23 cellular contexts compared by ENCODE assay signal in the genomic region with DNA sequence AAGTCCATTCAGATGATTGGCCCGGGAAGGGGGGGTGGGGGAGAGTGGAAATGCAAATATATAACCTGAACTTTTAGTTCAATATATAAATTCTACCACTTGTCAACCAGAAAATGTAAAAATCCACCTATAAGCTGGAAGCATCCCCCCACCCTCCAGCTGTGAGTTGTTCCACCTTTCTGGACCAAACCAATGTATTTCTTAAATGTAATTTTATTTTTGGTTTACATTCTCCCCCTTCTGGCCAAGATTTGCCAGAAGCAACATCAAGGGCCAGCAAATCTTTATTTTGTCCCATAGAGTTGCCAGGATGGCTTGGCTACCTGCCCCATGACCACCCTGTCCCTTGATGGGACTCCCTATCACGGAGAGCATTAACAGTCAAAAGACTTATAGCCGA.
"Had no signal": no experiment of that assay in that cellular context is flagged by ENCODE, and none has a peak within 500 bp of the region (broad histone marks: within the 10 kb centered on the region; RNA-seq: fewer than 3 reads in every experiment).

No MANE protein-coding gene starts in this region.

- H3K9me3 ChIP-seq: esophagus squamous epithelium, heart left ventricle, lower lobe of right lung, prostate gland, right lobe of liver, transverse colon, vagina had no signal

- H3K27ac ChIP-seq: coronary artery, esophagus squamous epithelium, heart left ventricle, lower lobe of right lung, prostate gland, right lobe of liver, transverse colon, vagina had no signal

- ATAC-seq: heart left ventricle; left cardiac atrium; lower lobe of right lung; right lobe of liver; stimulated activated naive CD8-positive, alpha-beta T cell treated with anti-CD3 and anti-CD28 coated beads, Interleukin-15, Interleukin-2, amounts not matched to agents 100 U/mL and 50 U/mL, for 24 hours; WTC11 had no signal

- H3K4me1 ChIP-seq: esophagus squamous epithelium, heart left ventricle, lower lobe of right lung, prostate gland, right lobe of liver, transverse colon, vagina had no signal

- H3K4me2 ChIP-seq: smooth muscle cell had no signal

- H3K27me3 ChIP-seq: esophagus squamous epithelium, heart left ventricle, right lobe of liver, transverse colon, vagina had no signal

- H3K4me3 ChIP-seq: coronary artery, esophagus squamous epithelium, heart left ventricle, lower lobe of right lung, prostate gland, right lobe of liver, smooth muscle cell, transverse colon, vagina had no signal

- DNase-seq: activated CD4-positive, alpha-beta memory T cell treated with anti-CD3 and anti-CD28 coated beads, Interleukin-2, amount 10 ng/mL, durations not matched to agents 7 days and 5 days; activated CD4-positive, alpha-beta T cell treated with anti-CD3 and anti-CD28 coated beads for 4 hours; activated CD8-positive, alpha-beta memory T cell treated with anti-CD3 and anti-CD28 coated beads, Interleukin-2, amount 50 U/mL, for 4 hours; activated effector memory CD4-positive, alpha-beta T cell treated with anti-CD3 and anti-CD28 coated beads, Interleukin-2, amount 50 U/mL, for 16 hours; activated T-cell treated with anti-CD3 and anti-CD28 coated beads, Interleukin-2, amount 50 U/mL, for 48 hours; amniotic stem cell; caudate nucleus; effector CD4-positive, alpha-beta T cell; esophagus squamous epithelium; foreskin melanocyte; heart left ventricle; left cardiac atrium; lower lobe of right lung; midbrain; right lobe of liver; stimulated activated naive CD8-positive, alpha-beta T cell treated with anti-CD3 and anti-CD28 coated beads, Interleukin-15, Interleukin-2, amounts not matched to agents 100 U/mL and 50 U/mL, for 24 hours; transverse colon had no signal

- H3K36me3 Mint-ChIP-seq: activated naive CD4-positive, alpha-beta T cell treated with anti-CD3 and anti-CD28 coated beads, Interleukin-2, amount 50 U/mL, for 24 hours; WTC11 had no signal

- H3K27ac Mint-ChIP-seq: activated CD4-positive, alpha-beta memory T cell treated with anti-CD3 and anti-CD28 coated beads, Interleukin-2, amount 10 ng/mL, durations not matched to agents 7 days and 5 days; activated naive CD4-positive, alpha-beta T cell treated with anti-CD3 and anti-CD28 coated beads, Interleukin-2, amount 50 U/mL, for 24 hours; WTC11 had no signal

- H3K27me3 Mint-ChIP-seq: activated CD4-positive, alpha-beta memory T cell treated with anti-CD3 and anti-CD28 coated beads, Interleukin-2, amount 10 ng/mL, durations not matched to agents 7 days and 5 days had no signal

- H3K36me3 ChIP-seq: esophagus squamous epithelium, heart left ventricle, lower lobe of right lung, prostate gland, right lobe of liver, transverse colon, vagina had no signal

- H3K4me3 Mint-ChIP-seq: activated CD4-positive, alpha-beta memory T cell treated with anti-CD3 and anti-CD28 coated beads, Interleukin-2, amount 10 ng/mL, durations not matched to agents 7 days and 5 days; activated naive CD4-positive, alpha-beta T cell treated with anti-CD3 and anti-CD28 coated beads, Interleukin-2, amount 50 U/mL, for 24 hours; WTC11 had no signal

- H3K9me3 Mint-ChIP-seq: activated CD4-positive, alpha-beta memory T cell treated with anti-CD3 and anti-CD28 coated beads, Interleukin-2, amount 10 ng/mL, durations not matched to agents 7 days and 5 days; activated naive CD4-positive, alpha-beta T cell treated with anti-CD3 and anti-CD28 coated beads, Interleukin-2, amount 50 U/mL, for 24 hours; WTC11 had no signal

- H3K4me1 Mint-ChIP-seq: activated CD4-positive, alpha-beta memory T cell treated with anti-CD3 and anti-CD28 coated beads, Interleukin-2, amount 10 ng/mL, durations not matched to agents 7 days and 5 days; activated naive CD4-positive, alpha-beta T cell treated with anti-CD3 and anti-CD28 coated beads, Interleukin-2, amount 50 U/mL, for 24 hours had no signal
